In the genomic region with DNA sequence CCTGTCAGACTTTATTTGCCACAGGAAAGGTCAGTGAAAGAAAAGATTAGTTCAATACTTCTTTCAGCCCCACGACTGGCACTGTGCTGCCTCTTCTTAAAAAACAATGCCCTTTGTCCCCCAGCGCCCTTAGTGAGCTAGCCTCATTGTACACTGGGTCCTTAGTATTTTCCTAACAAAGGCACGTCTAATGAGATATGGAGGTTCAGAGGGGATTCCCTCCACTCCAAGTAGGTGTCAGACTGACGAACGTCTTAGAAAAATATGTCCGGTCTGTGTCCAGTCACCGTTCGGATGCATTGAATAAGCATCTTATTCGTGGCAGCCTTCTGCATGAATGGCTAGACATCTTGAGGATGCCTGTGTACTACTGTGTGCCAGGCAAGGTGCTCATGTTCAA, we compare ENCODE assay signal across 8 cellular contexts. TPM values are rescaled to one million over a fixed set of nuclear protein-coding genes. Genes with fewer than 3 reads are reported as not detected.
DNase-seq lines count a peak whose midpoint lies in the region; ATAC-seq and TF ChIP-seq lines count a peak whose summit lies in the region.

No MANE protein-coding gene starts in this region.

- H3K36me3 Mint-ChIP-seq in activated CD8-positive, alpha-beta memory T cell treated with anti-CD3 and anti-CD28 coated beads, Interleukin-2, amount 10 ng/mL, durations not matched to agents 7 days and 5 days, result peaks cover 6% of the 10 kb centered on the region
- H3K36me3 Mint-ChIP-seq in activated T-helper 2 cell treated with anti-CD3 and anti-CD28 coated beads, Interferon-gamma antibody, Interleukin-2, Interleukin-4, amounts not matched to agents 10 μg/mL and 5 μg/mL and 100 μg/mL, durations not matched to agents 14 hours and 24 hours and 36 hours (ENCODE audit: low read depth), result peaks cover 12% of the 10 kb centered on the region

- no peak for DNase-seq in activated CD8-positive, alpha-beta memory T cell treated with anti-CD3 and anti-CD28 coated beads, Interleukin-2, amount 10 ng/mL, durations not matched to agents 7 days and 5 days
- no peak for DNase-seq in activated CD8-positive, alpha-beta memory T cell treated with anti-CD3 and anti-CD28 coated beads, Interleukin-2, amount 50 U/mL, for 48 hours
- DNase-seq in activated T-helper 2 cell treated with anti-CD3 and anti-CD28 coated beads, Interferon-gamma antibody, Interleukin-2, Interleukin-4, amounts not matched to agents 10 μg/mL and 5 μg/mL and 100 μg/mL, durations not matched to agents 14 hours and 24 hours and 36 hours (ENCODE audit: low spot score), result no peak
- peak; percentile 67 for DNase-seq in inferior parietal cortex (ENCODE audit: extremely low spot score)
- DNase-seq in substantia nigra (lab: John Stamatoyannopoulos, UW), result peak in 30 of 49 donors; percentile 6 to 75 (median 27)
- no peak for DNase-seq in GM03348 (ENCODE audit: low spot score)
- no peak for DNase-seq in NCI-H345 treated with DMSO at 0.1 percent for 48 hours (lab: John Stamatoyannopoulos, UW; ENCODE audit: unreplicated experiment)

- CTCF ChIA-PET in activated CD8-positive, alpha-beta memory T cell treated with anti-CD3 and anti-CD28 coated beads, Interleukin-2, amount 10 ng/mL, durations not matched to agents 7 days and 5 days (lab: Charles Lee), result interaction anchor here (0.6 kb wide), 1 partner anchor 39 kb away, joined by 3 read pairs; no protein-coding TSS in a partner anchor

- intact Hi-C loops in activated T-helper 2 cell treated with anti-CD3 and anti-CD28 coated beads, Interferon-gamma antibody, Interleukin-2, Interleukin-4, amounts not matched to agents 10 μg/mL and 5 μg/mL and 100 μg/mL, durations not matched to agents 14 hours and 24 hours and 36 hours (cut with micrococcal nuclease), result loop anchor here (10.0 kb wide), 1 partner anchor 931 kb away; the partner anchor contains the start of gene WDR7

- H3K4me1 Mint-ChIP-seq in activated CD8-positive, alpha-beta memory T cell treated with anti-CD3 and anti-CD28 coated beads, Interleukin-2, amount 10 ng/mL, durations not matched to agents 7 days and 5 days, result peaks cover 34% of the 10 kb centered on the region
- peaks cover 20% of the 10 kb centered on the region for H3K4me1 Mint-ChIP-seq in activated T-helper 2 cell treated with anti-CD3 and anti-CD28 coated beads, Interferon-gamma antibody, Interleukin-2, Interleukin-4, amounts not matched to agents 10 μg/mL and 5 μg/mL and 100 μg/mL, durations not matched to agents 14 hours and 24 hours and 36 hours (ENCODE audit: low read depth)

- no peaks in the 10 kb centered on the region for H3K9me3 Mint-ChIP-seq in activated CD8-positive, alpha-beta memory T cell treated with anti-CD3 and anti-CD28 coated beads, Interleukin-2, amount 10 ng/mL, durations not matched to agents 7 days and 5 days (ENCODE audit: low read depth)
- no peaks in the 10 kb centered on the region for H3K9me3 Mint-ChIP-seq in activated T-helper 2 cell treated with anti-CD3 and anti-CD28 coated beads, Interferon-gamma antibody, Interleukin-2, Interleukin-4, amounts not matched to agents 10 μg/mL and 5 μg/mL and 100 μg/mL, durations not matched to agents 14 hours and 24 hours and 36 hours

- H3K27me3 Mint-ChIP-seq in activated CD8-positive, alpha-beta memory T cell treated with anti-CD3 and anti-CD28 coated beads, Interleukin-2, amount 10 ng/mL, durations not matched to agents 7 days and 5 days, result no peaks in the 10 kb centered on the region
- no peaks in the 10 kb centered on the region for H3K27me3 Mint-ChIP-seq in activated T-helper 2 cell treated with anti-CD3 and anti-CD28 coated beads, Interferon-gamma antibody, Interleukin-2, Interleukin-4, amounts not matched to agents 10 μg/mL and 5 μg/mL and 100 μg/mL, durations not matched to agents 14 hours and 24 hours and 36 hours (ENCODE audit: low read depth)

- peak overlapping the region; percentile 74 for H3K27ac Mint-ChIP-seq in activated CD8-positive, alpha-beta memory T cell treated with anti-CD3 and anti-CD28 coated beads, Interleukin-2, amount 10 ng/mL, durations not matched to agents 7 days and 5 days
- H3K27ac Mint-ChIP-seq in activated T-helper 2 cell treated with anti-CD3 and anti-CD28 coated beads, Interferon-gamma antibody, Interleukin-2, Interleukin-4, amounts not matched to agents 10 μg/mL and 5 μg/mL and 100 μg/mL, durations not matched to agents 14 hours and 24 hours and 36 hours, result no peak overlapping the region

- no peak for ATAC-seq in activated CD8-positive, alpha-beta memory T cell treated with anti-CD3 and anti-CD28 coated beads, Interleukin-2, amount 10 ng/mL, durations not matched to agents 7 days and 5 days
- ATAC-seq in GM18505 (IDR thresholded peaks at IDR 0.05; ENCODE audit: unreplicated experiment), result no peak

- TF ChIP-seq POLR2A in GM18505 (IDR thresholded peaks at IDR 0.05; ENCODE audit: borderline replicate concordance, extremely low read depth, insufficient read depth, insufficient read length), result no peak

- H3K27ac ChIP-seq in substantia nigra (ENCODE audit: low read depth, low read length, poor library complexity, severe bottlenecking), result peak overlapping the region; percentile 87

- peak overlapping the region; percentile 81 for H3K4me3 Mint-ChIP-seq in activated CD8-positive, alpha-beta memory T cell treated with anti-CD3 and anti-CD28 coated beads, Interleukin-2, amount 10 ng/mL, durations not matched to agents 7 days and 5 days
- peak overlapping the region; percentile 87 for H3K4me3 Mint-ChIP-seq in activated T-helper 2 cell treated with anti-CD3 and anti-CD28 coated beads, Interferon-gamma antibody, Interleukin-2, Interleukin-4, amounts not matched to agents 10 μg/mL and 5 μg/mL and 100 μg/mL, durations not matched to agents 14 hours and 24 hours and 36 hours (ENCODE audit: low read depth)

RNA-seq across cellular contexts. Expression of gene FECH, which starts 1.1 kb away (rescaled TPM):
- total RNA-seq in activated CD8-positive, alpha-beta memory T cell treated with anti-CD3 and anti-CD28 coated beads, Interleukin-2, amount 10 ng/mL, durations not matched to agents 7 days and 5 days, result 10 to 100 TPM; 28.2 to 28.8 TPM
- 17.4 and 21.9 TPM in 2 replicates for total RNA-seq in activated T-helper 2 cell treated with anti-CD3 and anti-CD28 coated beads, Interferon-gamma antibody, Interleukin-2, Interleukin-4, amounts not matched to agents 10 μg/mL and 5 μg/mL and 100 μg/mL, durations not matched to agents 14 hours and 24 hours and 36 hours

RNA-seq across cellular contexts. Expression of gene NARS1, which starts 36.2 kb away (rescaled TPM):
- total RNA-seq in activated CD8-positive, alpha-beta memory T cell treated with anti-CD3 and anti-CD28 coated beads, Interleukin-2, amount 10 ng/mL, durations not matched to agents 7 days and 5 days, result 100 to 1,000 TPM in 1 of 2 experiments, 10 to 100 TPM in 1; 82.0 to 108 TPM
- total RNA-seq in activated T-helper 2 cell treated with anti-CD3 and anti-CD28 coated beads, Interferon-gamma antibody, Interleukin-2, Interleukin-4, amounts not matched to agents 10 μg/mL and 5 μg/mL and 100 μg/mL, durations not matched to agents 14 hours and 24 hours and 36 hours, result 101 and 104 TPM in 2 replicates

Comparison
In these comparisons a context has a peak if more than half of its experiments do, and no peak if none do; other contexts are left out.
1. DNase-seq: peak in inferior parietal cortex (single experiment) and substantia nigra (30 of 49); none in activated CD8-positive, alpha-beta memory T cell treated with anti-CD3 and anti-CD28 coated beads, Interleukin-2, amount 10 ng/mL, durations not matched to agents 7 days and 5 days (single experiment), activated CD8-positive, alpha-beta memory T cell treated with anti-CD3 and anti-CD28 coated beads, Interleukin-2, amount 50 U/mL, for 48 hours (single experiment), activated T-helper 2 cell treated with anti-CD3 and anti-CD28 coated beads, Interferon-gamma antibody, Interleukin-2, Interleukin-4, amounts not matched to agents 10 μg/mL and 5 μg/mL and 100 μg/mL, durations not matched to agents 14 hours and 24 hours and 36 hours (single experiment), GM03348 (single experiment) and NCI-H345 treated with DMSO at 0.1 percent for 48 hours (single experiment).